In genomic region chr2:62432407-62432806, GRCh38 we compare ENCODE assay signal across 18 cellular contexts.
DNase-seq lines count a peak whose midpoint lies in the region; ATAC-seq and TF ChIP-seq lines count a peak whose summit lies in the region.
"Had no signal": no experiment of that assay in that cellular context is flagged by ENCODE, and none has a peak within 500 bp of the region (broad histone marks: within the 10 kb centered on the region; RNA-seq: fewer than 3 reads in every experiment).

No MANE protein-coding gene starts in this region.

- intact Hi-C loops in Right ventricle myocardium inferior (cut with DNase I) = no loop called here

- H3K36me3 ChIP-seq in right atrium auricular region = no peaks in the 10 kb centered on the region
- H3K36me3 ChIP-seq: BLaER1 treated with 17β-estradiol and CSF1 and Interleukin-3, amounts not matched to agents 10 nM and 100 nM had no signal

- H3K4me3 ChIP-seq in right atrium auricular region = no peak overlapping the region
- H3K4me3 ChIP-seq: A549; BLaER1 treated with 17β-estradiol and CSF1 and Interleukin-3, amounts not matched to agents 10 nM and 100 nM had no signal

- H3K4me3 Mint-ChIP-seq in stimulated activated memory B cell treated with anti-CD40 and anti-IgM and Interleukin-4, amounts not matched to agents 10 μg/mL and 1 μg/mL and 100 μg/mL, for 72 hours = no peak overlapping the region
- H3K4me3 Mint-ChIP-seq in type B pancreatic cell = no peak overlapping the region
- H3K4me3 Mint-ChIP-seq: B cell; CD4-positive, alpha-beta T cell; CD8-positive, alpha-beta T cell had no signal

- no peak for ATAC-seq in Right ventricle myocardium inferior
- peak; percentile 35 for ATAC-seq in stimulated activated memory B cell treated with anti-CD40 and anti-IgM and Interleukin-4, amounts not matched to agents 10 μg/mL and 1 μg/mL and 100 μg/mL, for 72 hours
- ATAC-seq: A549; CD8-positive, alpha-beta T cell had no signal

- H3K9me3 Mint-ChIP-seq in stimulated activated memory B cell treated with anti-CD40 and anti-IgM and Interleukin-4, amounts not matched to agents 10 μg/mL and 1 μg/mL and 100 μg/mL, for 72 hours = peaks cover 3% of the 10 kb centered on the region
- H3K9me3 Mint-ChIP-seq in type B pancreatic cell = no peaks in the 10 kb centered on the region
- H3K9me3 Mint-ChIP-seq: CD4-positive, alpha-beta T cell; CD8-positive, alpha-beta T cell had no signal

- no peaks in the 10 kb centered on the region for H3K27me3 ChIP-seq in right atrium auricular region
- H3K27me3 ChIP-seq: BLaER1 treated with 17β-estradiol and CSF1 and Interleukin-3, amounts not matched to agents 10 nM and 100 nM had no signal

- DNase-seq in right atrium auricular region (ENCODE audit: low spot score) (peak; percentile 2), Right ventricle myocardium inferior (ENCODE audit: missing footprints) (no peak), islet precursor cell (peak; percentile 21), occipital lobe (lab: John Stamatoyannopoulos, UW) (no peak), type B pancreatic cell (ENCODE audit: extremely low spot score, unreplicated experiment) (no peak)
- DNase-seq: AML-193; Caco-2; Calu3; CD4-positive, alpha-beta T cell; CD8-positive, alpha-beta T cell; DMS79 treated with DMSO at 0.1 percent for 48 hours; GF-D8 had no signal

- H3K27me3 Mint-ChIP-seq in stimulated activated memory B cell treated with anti-CD40 and anti-IgM and Interleukin-4, amounts not matched to agents 10 μg/mL and 1 μg/mL and 100 μg/mL, for 72 hours = peaks cover 10% of the 10 kb centered on the region
- H3K27me3 Mint-ChIP-seq in type B pancreatic cell = no peaks in the 10 kb centered on the region
- H3K27me3 Mint-ChIP-seq: CD4-positive, alpha-beta T cell had no signal

- H3K36me3 Mint-ChIP-seq in stimulated activated memory B cell treated with anti-CD40 and anti-IgM and Interleukin-4, amounts not matched to agents 10 μg/mL and 1 μg/mL and 100 μg/mL, for 72 hours = no peaks in the 10 kb centered on the region
- H3K36me3 Mint-ChIP-seq in type B pancreatic cell = no peaks in the 10 kb centered on the region
- H3K36me3 Mint-ChIP-seq: CD8-positive, alpha-beta T cell had no signal

- H3K27ac Mint-ChIP-seq in stimulated activated memory B cell treated with anti-CD40 and anti-IgM and Interleukin-4, amounts not matched to agents 10 μg/mL and 1 μg/mL and 100 μg/mL, for 72 hours = no peak overlapping the region
- H3K27ac Mint-ChIP-seq in type B pancreatic cell = no peak overlapping the region
- H3K27ac Mint-ChIP-seq: B cell; CD4-positive, alpha-beta T cell; CD8-positive, alpha-beta T cell had no signal

- no peaks in the 10 kb centered on the region for H3K9me3 ChIP-seq in right atrium auricular region
- H3K9me3 ChIP-seq: Caco-2 had no signal

- H3K27ac ChIP-seq in right atrium auricular region = no peak overlapping the region
- H3K27ac ChIP-seq: 22Rv1; A549; BLaER1 treated with 17β-estradiol and CSF1 and Interleukin-3, amounts not matched to agents 10 nM and 100 nM; C4-2B had no signal

- H3K4me1 ChIP-seq in right atrium auricular region = no peaks in the 10 kb centered on the region
- H3K4me1 ChIP-seq: A549, Caco-2 had no signal

- TF ChIP-seq CTCF in right atrium auricular region (IDR thresholded peaks at IDR 0.05) (no peak), type B pancreatic cell (conservative IDR thresholded peaks at IDR 0.05) (no peak)

- H3K4me1 Mint-ChIP-seq in stimulated activated memory B cell treated with anti-CD40 and anti-IgM and Interleukin-4, amounts not matched to agents 10 μg/mL and 1 μg/mL and 100 μg/mL, for 72 hours = peaks cover 26% of the 10 kb centered on the region
- H3K4me1 Mint-ChIP-seq in type B pancreatic cell (ENCODE audit: unreplicated experiment) = no peaks in the 10 kb centered on the region

Comparison
In these comparisons a context has a peak if more than half of its experiments do, and no peak if none do; other contexts are left out.
1. DNase-seq: peak in right atrium auricular region (single experiment) and islet precursor cell (single experiment); none in Right ventricle myocardium inferior (single experiment), occipital lobe (single experiment) and type B pancreatic cell (single experiment).